In the genomic region with DNA sequence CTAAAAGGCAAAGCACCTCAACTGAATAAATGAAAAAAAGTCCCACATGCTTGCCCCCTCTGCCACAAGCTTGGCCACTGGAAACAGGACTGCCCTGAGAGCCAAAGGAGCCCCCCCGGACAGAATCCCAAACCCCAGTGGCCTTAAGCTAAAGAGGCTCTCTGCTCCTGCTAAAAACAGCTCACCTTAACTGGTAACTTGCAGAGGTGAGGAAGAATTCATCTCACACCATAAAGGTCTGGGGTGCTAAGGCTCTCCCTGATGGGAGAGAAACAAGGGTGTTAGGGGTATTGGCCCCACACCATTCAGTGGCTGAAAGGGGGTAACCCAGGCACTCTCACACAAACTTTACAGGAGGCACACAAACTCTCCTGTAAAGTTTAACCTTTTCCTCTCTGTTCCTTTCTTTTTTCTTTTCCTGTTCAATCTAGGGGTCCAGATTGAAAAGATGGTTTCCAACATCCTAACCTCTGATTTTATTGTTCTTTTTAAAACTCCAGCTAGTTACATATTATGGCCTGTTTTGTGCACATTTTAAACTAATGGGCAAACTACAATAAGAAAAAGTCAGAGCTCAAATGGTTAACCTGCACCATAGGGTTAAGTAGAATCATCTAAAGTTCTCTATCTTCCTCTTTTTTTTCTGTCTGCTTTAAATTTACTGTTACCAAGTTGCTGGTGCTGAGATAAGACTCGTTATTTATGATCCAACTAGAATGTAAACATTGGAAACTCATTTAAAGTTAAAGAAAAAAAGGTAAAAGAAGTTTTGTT, we compare ENCODE assay signal across 20 cellular contexts. TPM values are rescaled to one million over a fixed set of nuclear protein-coding genes. Genes with fewer than 3 reads are reported as not detected.
DNase-seq lines count a peak whose midpoint lies in the region; ATAC-seq and TF ChIP-seq lines count a peak whose summit lies in the region.
"Had no signal": no experiment of that assay in that cellular context is flagged by ENCODE, and none has a peak within 500 bp of the region (broad histone marks: within the 10 kb centered on the region; RNA-seq: fewer than 3 reads in every experiment).

No MANE protein-coding gene starts in this region.

- H3K27me3 Mint-ChIP-seq in GM23338 (ENCODE audit: insufficient read depth, low read depth, poor library complexity): peaks cover 13% of the 10 kb centered on the region
- H3K27me3 Mint-ChIP-seq in effector memory CD8-positive, alpha-beta T cell: no peaks in the 10 kb centered on the region
- H3K27me3 Mint-ChIP-seq in activated CD4-positive, alpha-beta memory T cell treated with anti-CD3 and anti-CD28 coated beads for 36 hours: no peaks in the 10 kb centered on the region
- H3K27me3 Mint-ChIP-seq: activated naive CD8-positive, alpha-beta T cell treated with anti-CD3 and anti-CD28 coated beads, Interleukin-2, amount 10 ng/mL, durations not matched to agents 7 days and 5 days; activated T-cell treated with anti-CD3 and anti-CD28 coated beads, Interleukin-2, amount 50 U/mL, for 24 hours had no signal

- TF ChIP-seq CTCF in GM23338 (conservative IDR thresholded peaks at IDR 0.05; ENCODE audit: low read depth in 2 of 2) (no peak), transverse colon (IDR thresholded peaks at IDR 0.05) (no peak), left lung (IDR thresholded peaks at IDR 0.05) (no peak)

- no peaks in the 10 kb centered on the region; the same call in 1 of the 2 replicates for H3K9me2 ChIP-seq in GM23338 (ENCODE audit: insufficient read depth)

- in situ Hi-C loops in transverse colon (cut with MboI; ENCODE audit: low pct_ligation_motif_present in 1 of 4, low pct_unique_long_range_greater_than_20kb in 1 of 4, low sequenced_read_pairs in 3 of 4): no loop called here

- DNase-seq in GM23338 (ENCODE audit: low spot score) (no peak), NOMO-1 treated with dmso at 0.1 percent for 144 hours (lab: John Stamatoyannopoulos, UW; ENCODE audit: unreplicated experiment) (peak; percentile 8), trophoblast cell (no peak), transverse colon (no peak), left lung (no peak)
- DNase-seq in effector memory CD8-positive, alpha-beta T cell: no peak
- DNase-seq in activated CD4-positive, alpha-beta memory T cell treated with anti-CD3 and anti-CD28 coated beads for 36 hours: no peak
- DNase-seq: activated CD4-positive, alpha-beta T cell treated with anti-CD3 and anti-CD28 coated beads, Interleukin-2, amount 10 ng/mL, durations not matched to agents 24 days and 14 days; activated naive CD8-positive, alpha-beta T cell treated with anti-CD3 and anti-CD28 coated beads, Interleukin-2, amount 10 ng/mL, durations not matched to agents 7 days and 5 days; activated T-cell treated with anti-CD3 and anti-CD28 coated beads, Interleukin-2, amount 50 U/mL, for 24 hours; AML-193; caudate nucleus; DMS153; effector CD8-positive, alpha-beta T cell; naive thymus-derived CD4-positive, alpha-beta T cell; NCI-H2029 treated with DMSO at 0.1 percent for 48 hours; NCI-H524 treated with DMSO at 0.1 percent for 48 hours; substantia nigra; T-helper 2 cell had no signal

- WGBS in trophoblast cell (ENCODE audit: extremely low coverage, insufficient coverage, insufficient read length): no CpG with 5 or more reads among the region's 2 CpGs
- WGBS in transverse colon (ENCODE audit: low coverage in 1 of 2), 2 donors: 14 to 60% methylated on average over 1 to 2 of the region's 2 CpGs

- H2BK120ac ChIP-seq in trophoblast cell (ENCODE audit: insufficient read depth, low read length, poor library complexity): peak overlapping the region; percentile 47

- intact Hi-C loops in transverse colon (cut with DNase I; ENCODE audit: low total_unique reads): no loop called here
- intact Hi-C loops in activated CD4-positive, alpha-beta memory T cell treated with anti-CD3 and anti-CD28 coated beads for 36 hours (cut with micrococcal nuclease): no loop called here
- intact Hi-C loops in left lung (cut with DNase I): no loop called here

- no peak overlapping the region for H3K18ac ChIP-seq in trophoblast cell (ENCODE audit: low read length)

- H3K4me3 ChIP-seq in GM23338 (no peak overlapping the region), trophoblast cell (ENCODE audit: low read depth, low read length) (no peak overlapping the region), transverse colon (no peak overlapping the region), left lung (no peak overlapping the region)

- POLR2A ChIA-PET in activated CD4-positive, alpha-beta memory T cell treated with anti-CD3 and anti-CD28 coated beads for 36 hours (lab: Charles Lee): interaction anchor here (0.6 kb wide), 1 partner anchor 791 kb away, joined by 3 read pairs; no protein-coding TSS in a partner anchor

- H3K23ac ChIP-seq in trophoblast cell (ENCODE audit: low read length): no peak overlapping the region

- H3F3A ChIP-seq in GM23338 (replicated peaks; ENCODE audit: low read depth): no peaks in the 10 kb centered on the region

- peak overlapping the region; percentile 39 for H2BK5ac ChIP-seq in trophoblast cell (ENCODE audit: low read depth, low read length, poor library complexity)

- no peak overlapping the region for H3K4ac ChIP-seq in trophoblast cell (ENCODE audit: low read depth, low read length)

- H3K14ac ChIP-seq in trophoblast cell (ENCODE audit: low read length): peak overlapping the region; percentile 56

- H3K4me2 ChIP-seq in GM23338 (0 out of 2 replicates have a peak overlapping the region, but pooled peaks have one; percentile 13), trophoblast cell (ENCODE audit: low read length) (peak overlapping the region; percentile 2)

- no peak for TF ChIP-seq POLR2A in transverse colon (IDR thresholded peaks at IDR 0.05)

- H3K4me1 Mint-ChIP-seq in GM23338: peaks cover 12% of the 10 kb centered on the region
- peaks cover 7 to 11% of the 10 kb centered on the region in 2 donors for H3K4me1 Mint-ChIP-seq in effector memory CD8-positive, alpha-beta T cell (ENCODE audit: low read depth in 2 of 2)
- peaks cover 3% of the 10 kb centered on the region for H3K4me1 Mint-ChIP-seq in activated CD4-positive, alpha-beta memory T cell treated with anti-CD3 and anti-CD28 coated beads for 36 hours (ENCODE audit: low read depth)

- CTCF ChIA-PET in activated CD4-positive, alpha-beta memory T cell treated with anti-CD3 and anti-CD28 coated beads for 36 hours (lab: Charles Lee): interaction anchor here (0.6 kb wide), 1 partner anchor 97 kb away, joined by 3 read pairs; no protein-coding TSS in a partner anchor

- H2BK12ac ChIP-seq in trophoblast cell (ENCODE audit: low read length): peak overlapping the region; percentile 83

- no peak overlapping the region for H3K27ac Mint-ChIP-seq in GM23338
- peak overlapping the region; percentile 31 to 52 for H3K27ac Mint-ChIP-seq in effector memory CD8-positive, alpha-beta T cell
- no peak overlapping the region for H3K27ac Mint-ChIP-seq in activated CD4-positive, alpha-beta memory T cell treated with anti-CD3 and anti-CD28 coated beads for 36 hours
- H3K27ac Mint-ChIP-seq: activated CD4-positive, alpha-beta T cell treated with anti-CD3 and anti-CD28 coated beads, Interleukin-2, amount 10 ng/mL, durations not matched to agents 24 days and 14 days; activated naive CD8-positive, alpha-beta T cell treated with anti-CD3 and anti-CD28 coated beads, Interleukin-2, amount 10 ng/mL, durations not matched to agents 7 days and 5 days; activated T-cell treated with anti-CD3 and anti-CD28 coated beads, Interleukin-2, amount 50 U/mL, for 24 hours had no signal

- H3K36me3 Mint-ChIP-seq in GM23338 (ENCODE audit: low read depth): peaks cover 18% of the 10 kb centered on the region
- peaks cover 9% of the 10 kb centered on the region for H3K36me3 Mint-ChIP-seq in effector memory CD8-positive, alpha-beta T cell (ENCODE audit: insufficient read depth)
- peaks cover 16% of the 10 kb centered on the region for H3K36me3 Mint-ChIP-seq in activated CD4-positive, alpha-beta memory T cell treated with anti-CD3 and anti-CD28 coated beads for 36 hours

- H4K20me1 ChIP-seq in GM23338 (replicated peaks; ENCODE audit: insufficient read depth): no peaks in the 10 kb centered on the region

- peak overlapping the region; percentile 8 for H4K91ac ChIP-seq in trophoblast cell (ENCODE audit: low read depth, low read length)

- H3K27ac ChIP-seq in GM23338 (ENCODE audit: low read depth) (no peak overlapping the region), trophoblast cell (ENCODE audit: low read depth, low read length) (peak overlapping the region; percentile 9), transverse colon (no peak overlapping the region), left lung (no peak overlapping the region)

- peak overlapping the region; percentile 56 for H3K4me3 Mint-ChIP-seq in GM23338
- H3K4me3 Mint-ChIP-seq in effector memory CD8-positive, alpha-beta T cell: no peak overlapping the region
- H3K4me3 Mint-ChIP-seq in activated CD4-positive, alpha-beta memory T cell treated with anti-CD3 and anti-CD28 coated beads for 36 hours: no peak overlapping the region
- H3K4me3 Mint-ChIP-seq: activated CD4-positive, alpha-beta T cell treated with anti-CD3 and anti-CD28 coated beads, Interleukin-2, amount 10 ng/mL, durations not matched to agents 24 days and 14 days; activated naive CD8-positive, alpha-beta T cell treated with anti-CD3 and anti-CD28 coated beads, Interleukin-2, amount 10 ng/mL, durations not matched to agents 7 days and 5 days; activated T-cell treated with anti-CD3 and anti-CD28 coated beads, Interleukin-2, amount 50 U/mL, for 24 hours had no signal

- H3K79me2 ChIP-seq in GM23338 (replicated peaks; ENCODE audit: insufficient read depth): no peaks in the 10 kb centered on the region
- no peaks in the 10 kb centered on the region for H3K79me2 ChIP-seq in trophoblast cell (ENCODE audit: control insufficient read depth, insufficient read depth, low read length, poor library complexity)

- no peaks in the 10 kb centered on the region for H3K27me3 ChIP-seq in GM23338 (ENCODE audit: insufficient read depth)
- H3K27me3 ChIP-seq in trophoblast cell (ENCODE audit: insufficient read depth, low read length): no peaks in the 10 kb centered on the region
- no peaks in the 10 kb centered on the region for H3K27me3 ChIP-seq in transverse colon
- H3K27me3 ChIP-seq in left lung: no peaks in the 10 kb centered on the region

- no peak overlapping the region for H4K8ac ChIP-seq in trophoblast cell (ENCODE audit: low read depth, low read length)

- peaks cover 9% of the 10 kb centered on the region for H3K4me1 ChIP-seq in GM23338 (ENCODE audit: insufficient read depth)
- peaks cover 13 to 27% of the 10 kb centered on the region in 2 experiments for H3K4me1 ChIP-seq in trophoblast cell (ENCODE audit: control insufficient read depth in 1 of 2, insufficient read depth in 2 of 2, low read length in 2 of 2)
- H3K4me1 ChIP-seq in transverse colon: peaks cover 0 to 6% (median under 1%) of the 10 kb centered on the region in 4 donors
- peaks cover 0 to 18% of the 10 kb centered on the region in 2 donors for H3K4me1 ChIP-seq in left lung

- H2AFZ ChIP-seq in GM23338 (peak overlapping the region; percentile 24; the same call in 1 of the 2 replicates), trophoblast cell (ENCODE audit: insufficient read depth, low read length, poor library complexity) (no peak overlapping the region)

- no peak for TF ChIP-seq EP300 in transverse colon (IDR thresholded peaks at IDR 0.05; ENCODE audit: low read depth)

- no peak overlapping the region for H4K12ac ChIP-seq in trophoblast cell (ENCODE audit: low read depth, low read length)

- H3K36me3 ChIP-seq in GM23338 (ENCODE audit: insufficient read depth) (no peaks in the 10 kb centered on the region), trophoblast cell (ENCODE audit: control insufficient read depth in 1 of 2, insufficient read depth in 2 of 2, low read length in 2 of 2) (no peaks in the 10 kb centered on the region), transverse colon (no peaks in the 10 kb centered on the region), left lung (no peaks in the 10 kb centered on the region)

- no peak overlapping the region for H2AK5ac ChIP-seq in trophoblast cell (ENCODE audit: low read length)

- peaks cover 21% of the 10 kb centered on the region for H3K9me3 Mint-ChIP-seq in GM23338
- peaks cover 8 to 11% of the 10 kb centered on the region in 2 donors for H3K9me3 Mint-ChIP-seq in effector memory CD8-positive, alpha-beta T cell
- peaks cover 14% of the 10 kb centered on the region for H3K9me3 Mint-ChIP-seq in activated CD4-positive, alpha-beta memory T cell treated with anti-CD3 and anti-CD28 coated beads for 36 hours

- ATAC-seq in GM23338 (no peak; the same call in 2 of the 3 replicates), left lung (no peak), GM21737 (IDR thresholded peaks at IDR 0.05; ENCODE audit: unreplicated experiment) (no peak)
- ATAC-seq in effector memory CD8-positive, alpha-beta T cell (replicated peaks): no peak
- ATAC-seq: naive thymus-derived CD4-positive, alpha-beta T cell had no signal

- H3K9ac ChIP-seq in trophoblast cell (ENCODE audit: low read length): no peak overlapping the region

- peaks cover 6% of the 10 kb centered on the region for H3K9me3 ChIP-seq in trophoblast cell (ENCODE audit: insufficient read depth, low read depth, low read length)
- peaks cover 0 to 7% of the 10 kb centered on the region in 2 donors for H3K9me3 ChIP-seq in transverse colon
- peaks cover 0 to 14% of the 10 kb centered on the region in 2 donors for H3K9me3 ChIP-seq in left lung

- peaks cover 4% of the 10 kb centered on the region for H3K79me1 ChIP-seq in trophoblast cell (ENCODE audit: low read length)

RNA-seq across cellular contexts. Expression of a gene that starts 19.9 kb away (rescaled TPM):
- total RNA-seq in GM23338 (2014; rRNA removed; shearing (Covaris generic)): 6.7 and 7.1 TPM in 2 replicates
- 1.8 and 2.3 TPM in 2 replicates for polyA plus RNA-seq in GM23338 (2016; fragmentation: Nextera tagmentation; extraction: Ambion mirVana)
- 0.49 TPM in 2 replicates for polyA plus RNA-seq in trophoblast cell (2013)
- 100 to 1,000 TPM in 3 of 4 donors, 10 to 100 TPM in 1; 91.5 to 179 (median 116) TPM for total RNA-seq in transverse colon
- total RNA-seq in activated CD4-positive, alpha-beta memory T cell treated with anti-CD3 and anti-CD28 coated beads for 36 hours: 10 to 100 TPM; 11.7 to 17.1 TPM
- total RNA-seq in left lung: 10 to 100 TPM; 24.2 to 26.6 TPM

Comparison
In these comparisons a context has a peak if more than half of its experiments do, and no peak if none do; other contexts are left out.
1. H3K27ac Mint-ChIP-seq: peak in effector memory CD8-positive, alpha-beta T cell (2 of 2); none in GM23338 (single experiment) and activated CD4-positive, alpha-beta memory T cell treated with anti-CD3 and anti-CD28 coated beads for 36 hours (single experiment).